In the genomic region with DNA sequence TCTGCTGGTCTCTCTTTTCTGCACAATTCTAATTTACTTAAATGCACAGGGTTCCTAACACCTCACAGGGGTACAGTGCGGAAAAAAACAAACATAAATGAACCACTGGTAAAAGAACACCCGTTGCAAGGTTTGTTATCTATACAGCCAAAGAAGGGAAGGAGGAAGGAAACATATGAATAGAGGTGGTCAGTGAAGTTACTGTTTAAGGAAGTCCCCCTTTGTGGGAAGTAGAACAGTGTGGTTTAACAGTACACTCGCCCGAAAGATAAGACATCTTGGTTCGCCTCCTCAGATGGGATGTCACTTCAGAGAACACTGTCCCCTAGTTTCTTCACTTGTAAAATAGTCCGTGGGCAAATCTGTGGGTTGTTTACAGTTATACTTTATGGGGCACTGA, we compare ENCODE assay signal across 10 cellular contexts. TPM values are rescaled to one million over a fixed set of nuclear protein-coding genes. Genes with fewer than 3 reads are reported as not detected.
DNase-seq lines count a peak whose midpoint lies in the region; ATAC-seq and TF ChIP-seq lines count a peak whose summit lies in the region.
"Had no signal": no experiment of that assay in that cellular context is flagged by ENCODE, and none has a peak within 500 bp of the region (broad histone marks: within the 10 kb centered on the region; RNA-seq: fewer than 3 reads in every experiment).

No MANE protein-coding gene starts in this region.

- H3K36me3 ChIP-seq in stomach (no peaks in the 10 kb centered on the region), suprapubic skin (no peaks in the 10 kb centered on the region)

- WGBS in stomach, 5 donors = 47 to 83% (median 66%) methylated on average over 6 of the region's 6 CpGs
- 71% methylated on average over 6 of the region's 6 CpGs for WGBS in suprapubic skin

- TF ChIP-seq CTCF in stomach (IDR thresholded peaks at IDR 0.05) (no peak), suprapubic skin (IDR thresholded peaks at IDR 0.05) (no peak)

- TF ChIP-seq POLR2A in stomach (IDR thresholded peaks at IDR 0.05) (no peak), suprapubic skin (IDR thresholded peaks at IDR 0.05) (no peak)

- H3K27ac ChIP-seq in stomach (no peak overlapping the region), suprapubic skin (no peak overlapping the region)
- H3K27ac ChIP-seq: A549 had no signal

- H3K9me3 ChIP-seq in stomach (no peaks in the 10 kb centered on the region), suprapubic skin (no peaks in the 10 kb centered on the region)
- H3K9me3 ChIP-seq: A549, SK-N-SH had no signal

- no peaks in the 10 kb centered on the region for H3K27me3 ChIP-seq in stomach
- H3K27me3 ChIP-seq in suprapubic skin = no peaks in the 10 kb centered on the region

- DNase-seq in AML-193 (lab: John Stamatoyannopoulos, UW) (peak; percentile 87 to 90), OCI-M1 (lab: John Stamatoyannopoulos, UW) (peak; percentile 94), stomach (no peak), iPS-NIHi11 (ENCODE audit: low spot score) (no peak), suprapubic skin (ENCODE audit: low spot score in 2 of 2) (no peak), SK-N-DZ (ENCODE audit: low spot score) (no peak)
- DNase-seq: SK-N-SH had no signal

- H3K4me3 ChIP-seq in stomach (no peak overlapping the region), suprapubic skin (no peak overlapping the region)
- H3K4me3 ChIP-seq: A549 had no signal

- intact Hi-C loops in stomach (cut with DNase I; ENCODE audit: low total_unique reads) = no loop called here

- TF ChIP-seq EP300 in stomach (IDR thresholded peaks at IDR 0.05) (no peak), suprapubic skin (IDR thresholded peaks at IDR 0.05) (no peak)

- ATAC-seq in GM19351 (IDR thresholded peaks at IDR 0.05; ENCODE audit: unreplicated experiment) = peak; percentile 85
- peak; percentile 76 for ATAC-seq in HG03064 (IDR thresholded peaks at IDR 0.05; ENCODE audit: low read depth, unreplicated experiment)
- ATAC-seq: A549 had no signal

- no peaks in the 10 kb centered on the region for H3K4me1 ChIP-seq in stomach
- no peaks in the 10 kb centered on the region for H3K4me1 ChIP-seq in suprapubic skin
- H3K4me1 ChIP-seq: A549 had no signal

RNA-seq across cellular contexts. Expression of a gene that starts 57.5 kb away (rescaled TPM):
- total RNA-seq in stomach (1 to 10 TPM in 4 of 5 donors, under 1 TPM in 1; 0.89 to 7.0 (median 2.6) TPM), suprapubic skin (10 to 100 TPM in 1 of 4 donors, 1 to 10 TPM in 3; 4.1 to 18.8 (median 7.2) TPM)
- 1 to 10 TPM in 2 of 3 donors, under 1 TPM in 1; 0.81 to 2.0 (median 1.6) TPM for polyA plus RNA-seq in stomach
- not detected in 2 replicates for polyA plus RNA-seq in SK-N-DZ (2014; cell fraction: cytosol; rRNA removed)
- not detected in 2 replicates for polyA plus RNA-seq in SK-N-DZ (2014; cell fraction: nucleus; rRNA removed)

Comparison
In these comparisons a context has a peak if more than half of its experiments do, and no peak if none do; other contexts are left out.
1. DNase-seq: peak in AML-193 (2 of 2) and OCI-M1 (single experiment); none in stomach (single experiment), iPS-NIHi11 (single experiment), suprapubic skin (0 of 2) and SK-N-DZ (single experiment).